In genomic region chr19:36378625-36379509, GRCh38 we compare ENCODE assay signal across 1 cellular context.
A peak's percentile ranks its signal among the peaks of the same experiment; 100 is the strongest.
TF ChIP-seq lines count a peak whose summit lies in the region.

Gene ZFP14 (minus strand): TSS chr19:36379201. CDS start chr19:36367892, 11,309 bp downstream.

TF ChIP-seq in GM12878, 131 proteins besides CTCF, POLR2A, EP300 and RAD21 (continued from another document):
- TF ChIP-seq LARP7 (IDR thresholded peaks at IDR 0.05) = peak; percentile 65; the same call in 1 of the 2 replicates
- peak; percentile 93 for TF ChIP-seq SREBF1 (IDR thresholded peaks at IDR 0.05; ENCODE audit: low read length)
- TF ChIP-seq PAX8 (IDR thresholded peaks at IDR 0.05) = no peak
- TF ChIP-seq PBX3 (IDR thresholded peaks at IDR 0.05; ENCODE audit: insufficient replicate concordance, low read depth, low read length) = no peak
- TF ChIP-seq ATF2 (IDR thresholded peaks at IDR 0.05; ENCODE audit: low read length) = no peak
- no peak for TF ChIP-seq TARDBP (IDR thresholded peaks at IDR 0.05; ENCODE audit: borderline replicate concordance)
- TF ChIP-seq RCOR1 (conservative IDR thresholded peaks at IDR 0.05; ENCODE audit: low read depth, low read length) = no peak
- TF ChIP-seq ZNF207 (IDR thresholded peaks at IDR 0.05; ENCODE audit: borderline replicate concordance) = peak; percentile 89
- peak; percentile 71 for TF ChIP-seq NR2C1 (IDR thresholded peaks at IDR 0.05)
- TF ChIP-seq ATF7 (IDR thresholded peaks at IDR 0.05; ENCODE audit: low read depth) = peak; percentile 98
- peak; percentile 67; the same call in 1 of the 2 replicates for TF ChIP-seq GATAD2B (conservative IDR thresholded peaks at IDR 0.05; ENCODE audit: low read depth)
- peak; percentile 63; the same call in 1 of the 2 replicates for TF ChIP-seq CREB1 (IDR thresholded peaks at IDR 0.05; ENCODE audit: low read depth)
